ENCODE assay signal across 13 cellular contexts in the genomic region with DNA sequence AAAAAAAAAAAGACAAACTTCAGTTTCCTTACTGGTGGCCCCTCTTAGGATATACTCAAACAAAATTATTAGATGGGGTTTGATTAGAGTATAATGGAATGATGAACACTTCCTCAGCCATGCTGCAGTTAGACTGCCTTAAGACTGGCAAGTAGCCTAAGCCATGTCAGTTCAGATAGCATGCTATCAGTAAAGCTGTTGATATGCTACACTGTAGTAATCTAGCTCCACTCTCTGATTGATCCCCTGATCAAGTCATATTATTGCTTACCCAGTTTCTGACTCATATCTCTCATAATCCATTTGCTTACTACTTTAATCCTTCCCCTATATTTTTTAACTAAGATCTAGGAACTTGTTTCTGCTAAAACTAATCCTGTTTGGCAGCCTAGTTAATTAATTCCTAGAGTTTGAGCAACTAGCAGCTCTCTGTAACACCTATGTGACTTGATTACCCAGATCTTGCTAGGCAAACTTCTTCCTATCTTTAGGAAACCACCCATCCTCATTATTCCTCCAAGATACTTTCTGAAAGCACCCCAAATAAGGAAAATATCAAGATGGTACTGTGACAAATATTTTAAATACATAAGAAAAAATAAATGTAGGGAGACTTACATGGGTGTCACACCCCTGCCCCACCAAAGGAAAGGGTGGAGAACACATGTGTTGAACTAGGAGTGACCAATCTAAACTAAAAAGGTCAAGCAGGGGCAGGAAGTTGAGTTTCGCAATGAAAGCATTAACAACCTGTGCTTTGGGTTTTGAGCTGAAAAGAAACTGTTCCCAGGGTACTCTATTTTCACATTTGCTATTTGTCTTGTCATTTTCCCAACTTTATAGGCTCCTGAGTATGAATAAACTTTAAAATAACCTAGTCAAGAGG. TPM values are rescaled to one million over a fixed set of nuclear protein-coding genes. Genes with fewer than 3 reads are reported as not detected.
A peak's percentile ranks its signal among the peaks of the same experiment; 100 is the strongest.
DNase-seq lines count a peak whose midpoint lies in the region; FAIRE-seq and TF ChIP-seq lines count a peak whose summit lies in the region.
"Had no signal": no experiment of that assay in that cellular context is flagged by ENCODE, and none has a peak within 500 bp of the region (broad histone marks: within the 10 kb centered on the region; RNA-seq: fewer than 3 reads in every experiment).

No MANE protein-coding gene starts in this region.

- no peak overlapping the region for H4K8ac ChIP-seq in H1 (ENCODE audit: extremely low read depth, insufficient read depth, low read length)

- H3K4me3 ChIP-seq in Caco-2 (ENCODE audit: low read depth, low read length) (no peak overlapping the region), H1 (ENCODE audit: extremely low read depth in 1 of 4, insufficient read depth in 2 of 4, low read depth in 3 of 4, low read length in 4 of 4) (no peak overlapping the region)

- peaks cover 65% of the 10 kb centered on the region for H3K36me3 Mint-ChIP-seq in Caco-2 (ENCODE audit: insufficient read depth, unreplicated experiment)
- H3K36me3 Mint-ChIP-seq in nephron progenitor cell (ENCODE audit: low read depth) = peaks cover 39% of the 10 kb centered on the region

- no peak overlapping the region for H3K23ac ChIP-seq in H1 (ENCODE audit: insufficient read length)

- H3K4me3 Mint-ChIP-seq in Caco-2 (ENCODE audit: unreplicated experiment) = no peak overlapping the region
- no peak overlapping the region for H3K4me3 Mint-ChIP-seq in nephron progenitor cell

- FAIRE-seq in H1 (lab: Jason Lieb, UNC) = no peak

- H3K4me1 Mint-ChIP-seq in Caco-2 (ENCODE audit: low read depth, unreplicated experiment) = peaks cover 51% of the 10 kb centered on the region
- peaks cover 38% of the 10 kb centered on the region for H3K4me1 Mint-ChIP-seq in nephron progenitor cell

- peaks cover 2 to 8% of the 10 kb centered on the region in 2 experiments for H4K20me1 ChIP-seq in H1 (replicated peaks in 1 of 2; ENCODE audit: control insufficient read depth in 1 of 2, insufficient read depth in 2 of 2, low read length in 2 of 2)

- no peak overlapping the region for H3K56ac ChIP-seq in H1 (replicated peaks; ENCODE audit: insufficient read length, low read depth, low read length)

- H2AK5ac ChIP-seq in H1 (ENCODE audit: low read depth, low read length) = no peak overlapping the region

- DNase-seq in Caco-2 (peak in 1 of 2 experiments; percentile 35), H1 (ENCODE audit: low read depth in 1 of 2, low spot score in 2 of 2) (no peak), nephron progenitor cell (no peak), NCI-H748 treated with DMSO at 0.1 percent for 48 hours (lab: John Stamatoyannopoulos, UW) (no peak), epidermal melanocyte (ENCODE audit: insufficient read length, low spot score) (no peak), NCI-H128 (lab: John Stamatoyannopoulos, UW; ENCODE audit: unreplicated experiment) (no peak)
- no peak for DNase-seq in stimulated activated CD4-positive, alpha-beta T cell treated with anti-CD3 and anti-CD28 coated beads, Interleukin-15, amount 100 ng/mL, for 24 hours
- DNase-seq: anterior cingulate cortex; DND-41; hippocampal formation; posterior cingulate gyrus; stimulated activated naive CD4-positive, alpha-beta T cell treated with Interleukin-2 at 50 U/mL for 16 hours had no signal

- H3K27ac ChIP-seq in H1 (ENCODE audit: low read depth, low read length) = no peak overlapping the region

- H3K27me3 ChIP-seq in Caco-2 (replicated peaks; ENCODE audit: control insufficient read depth, insufficient read depth, low read length) = no peaks in the 10 kb centered on the region
- no peaks in the 10 kb centered on the region for H3K27me3 ChIP-seq in H1 (replicated peaks in 1 of 4; ENCODE audit: control insufficient read depth in 3 of 4, extremely low read depth in 1 of 4, insufficient read depth in 3 of 4, low read length in 3 of 4)

- H3K23me2 ChIP-seq in H1 (ENCODE audit: low read depth, low read length) = no peaks in the 10 kb centered on the region

- H3K27me3 Mint-ChIP-seq in Caco-2 (ENCODE audit: insufficient read depth, unreplicated experiment) (no peaks in the 10 kb centered on the region), nephron progenitor cell (ENCODE audit: low read depth, poor library complexity) (no peaks in the 10 kb centered on the region)

- H3K4me2 ChIP-seq in H1 (ENCODE audit: insufficient read depth in 1 of 2, low read depth in 2 of 2, low read length in 2 of 2) = no peak overlapping the region

- peaks cover 0 to 96% of the 10 kb centered on the region in 2 experiments; a peak in 2 of 4 replicates for H3K79me2 ChIP-seq in H1 (ENCODE audit: control insufficient read depth in 1 of 2, insufficient read depth in 2 of 2, low read length in 2 of 2)

- H2BK12ac ChIP-seq in H1 (ENCODE audit: low read depth, low read length) = no peak overlapping the region

- H3K79me1 ChIP-seq in H1 (ENCODE audit: low read depth, low read length) = peaks cover 3% of the 10 kb centered on the region; the same call in 1 of the 2 replicates

- H3K4me1 ChIP-seq in Caco-2 = peaks cover 12% of the 10 kb centered on the region
- peaks cover 0 to 3% (median 0%) of the 10 kb centered on the region in 4 experiments; a peak in 1 of 7 replicates for H3K4me1 ChIP-seq in H1 (replicated peaks in 1 of 4; ENCODE audit: control insufficient read depth in 3 of 4, insufficient read depth in 4 of 4, low read length in 3 of 4)

- 89% methylated on average over 1 of the region's 1 CpG; no CpG with 5 or more reads in 1 of the 2 experiments for WGBS in H1 (ENCODE audit: extremely low coverage in 1 of 2, insufficient coverage in 1 of 2, insufficient read length in 1 of 2, insufficient replicate concordance in 2 of 2, low coverage in 1 of 2, low lambda C conversion rate in 2 of 2, missing lambda C conversion rate in 1 of 2), 2 experiments

- no peak overlapping the region for H4K5ac ChIP-seq in H1 (ENCODE audit: insufficient read length, low read depth, low read length)

- H3K9me3 Mint-ChIP-seq in Caco-2 (ENCODE audit: unreplicated experiment) = no peaks in the 10 kb centered on the region
- no peaks in the 10 kb centered on the region for H3K9me3 Mint-ChIP-seq in nephron progenitor cell

- TF ChIP-seq POLR2A in H1 (IDR thresholded peaks at IDR 0.05; ENCODE audit: control extremely low read depth in 1 of 2, low read depth in 2 of 2, low read length in 2 of 2) = no peak

- H3K27ac Mint-ChIP-seq in Caco-2 (ENCODE audit: unreplicated experiment) (peak overlapping the region; percentile 51), nephron progenitor cell (peak overlapping the region; percentile 83)

- H3K9me3 ChIP-seq in Caco-2 (no peaks in the 10 kb centered on the region), H1 (ENCODE audit: insufficient read depth in 2 of 2, low read depth in 1 of 2, low read length in 1 of 2) (no peaks in the 10 kb centered on the region)

- TF ChIP-seq CTCF in Caco-2 (IDR thresholded peaks at IDR 0.05; ENCODE audit: insufficient read depth in 1 of 2, low read depth in 1 of 2, low read length in 1 of 2, severe bottlenecking in 1 of 2, unreplicated experiment in 1 of 2) (no peak), H1 (IDR thresholded peaks at IDR 0.05; ENCODE audit: control extremely low read depth in 1 of 3, insufficient read depth in 1 of 3, low read depth in 1 of 3, low read length in 3 of 3) (no peak), nephron progenitor cell (IDR thresholded peaks at IDR 0.05) (no peak)

- H2BK15ac ChIP-seq in H1 (ENCODE audit: low read length) = no peak overlapping the region

- no TSS peak for BruUV-seq in Caco-2 (replicated peaks; lab: Mats Ljungman, UMichigan)

- intact Hi-C loops in Caco-2 (cut with micrococcal nuclease; ENCODE audit: unreplicated experiment) = loop anchor here (2.0 kb wide), 1 partner anchor 44 kb away; no protein-coding TSS in a partner anchor

- H3K4ac ChIP-seq in H1 (replicated peaks; ENCODE audit: insufficient read length, low read depth, low read length) = no peak overlapping the region

- no peaks in the 10 kb centered on the region; the same call in 1 of the 2 replicates for H3K36me3 ChIP-seq in Caco-2 (ENCODE audit: control insufficient read depth, insufficient read depth, low read length)
- peaks cover 6 to 17% (median 14%) of the 10 kb centered on the region in 4 experiments for H3K36me3 ChIP-seq in H1 (ENCODE audit: control insufficient read depth in 2 of 4, insufficient read depth in 4 of 4, low read length in 3 of 4)

- no peak overlapping the region for H3K18ac ChIP-seq in H1 (ENCODE audit: extremely low read depth, low read length)

- no peak for TF ChIP-seq EP300 in Ishikawa (IDR thresholded peaks at IDR 0.05; ENCODE audit: borderline replicate concordance)
- TF ChIP-seq EP300 in H1 (IDR thresholded peaks at IDR 0.05; ENCODE audit: borderline replicate concordance in 1 of 2, low read depth in 2 of 2, low read length in 2 of 2) = no peak

- POLR2A ChIA-PET in Caco-2 (lab: Charles Lee) (interaction anchor here (0.7 to 1.1 kb wide), 2 partner anchors 40 to 87 kb away, joined by 4 to 9 read pairs; a partner anchor contains a TSS), H1 (lab: Charles Lee; ENCODE audit: partially characterized antibody) (no interaction called here)

- CTCF ChIA-PET in Caco-2 (lab: Charles Lee) (interaction anchor here (1.3 kb wide), 1 partner anchor 45 kb away, joined by 5 read pairs; no protein-coding TSS in a partner anchor), H1 (lab: Charles Lee; ENCODE audit: partially characterized antibody) (interaction anchor here (1.2 kb wide), 1 partner anchor 11 kb away, joined by 3 read pairs; no protein-coding TSS in a partner anchor)

- H2AFZ ChIP-seq in H1 (ENCODE audit: low read length) = no peak overlapping the region

- no peak overlapping the region for H2BK5ac ChIP-seq in H1 (ENCODE audit: low read depth, low read length)

- H3K9ac ChIP-seq in H1 (replicated peaks in 1 of 4; ENCODE audit: extremely low read depth in 1 of 4, low read depth in 3 of 4, low read length in 3 of 4) = no peak overlapping the region

- H3K14ac ChIP-seq in H1 (ENCODE audit: insufficient read length) = no peak overlapping the region

- H4K91ac ChIP-seq in H1 (replicated peaks; ENCODE audit: insufficient read length, low read length) = no peak overlapping the region

- H2BK20ac ChIP-seq in H1 (ENCODE audit: low read length) = no peak overlapping the region

- H2BK120ac ChIP-seq in H1 (replicated peaks; ENCODE audit: low read depth, low read length) = no peak overlapping the region

- TF ChIP-seq RAD21 in Ishikawa (IDR thresholded peaks at IDR 0.05; ENCODE audit: low read depth) = no peak
- no peak for TF ChIP-seq RAD21 in H1 (IDR thresholded peaks at IDR 0.05 in 1 of 2, conservative IDR thresholded peaks at IDR 0.05 in 1 of 2; ENCODE audit: low read depth in 2 of 2, low read length in 2 of 2)

RNA-seq across cellular contexts. Expression of a gene that starts 43.2 kb away (rescaled TPM):
- 138 and 140 TPM in 2 replicates for total RNA-seq in Caco-2 (2022)
- 117 and 127 TPM in 2 replicates for total RNA-seq in H1 (2021; fragmentation: NEBNext Ultra II Directional; extraction: Animal tissue kit (Norgen Biotek cat#: 25700))
- 11.8 and 20.1 TPM in 2 replicates for polyA plus RNA-seq in H1 (2011; rRNA removed)
- polyA plus RNA-seq in H1 (2011; cell fraction: cytosol; rRNA removed) = 26.5 TPM
- 11.5 TPM for polyA plus RNA-seq in H1 (2011; cell fraction: nucleus; rRNA removed)
- polyA plus RNA-seq in H1 (2012, experiment 1 of 2) = 16.7 to 54.4 TPM (median 25.8 TPM) in 4 replicates
- 1.3 TPM for polyA plus RNA-seq in H1 (2012, experiment 2 of 2)
- 46.7 TPM for polyA plus RNA-seq in H1 (2013, experiment 1 of 2)
- polyA plus RNA-seq in H1 (2013, experiment 2 of 2) = 44.0 TPM
- 56.4 and 84.7 TPM in 2 replicates for polyA minus RNA-seq in H1 (2011; rRNA and poly(A)+ RNA removed)
- 36.6 TPM for polyA minus RNA-seq in H1 (2011; cell fraction: cytosol; rRNA and poly(A)+ RNA removed)
- 89.3 TPM for polyA minus RNA-seq in H1 (2011; cell fraction: nucleus; rRNA and poly(A)+ RNA removed)
